In the genomic region with DNA sequence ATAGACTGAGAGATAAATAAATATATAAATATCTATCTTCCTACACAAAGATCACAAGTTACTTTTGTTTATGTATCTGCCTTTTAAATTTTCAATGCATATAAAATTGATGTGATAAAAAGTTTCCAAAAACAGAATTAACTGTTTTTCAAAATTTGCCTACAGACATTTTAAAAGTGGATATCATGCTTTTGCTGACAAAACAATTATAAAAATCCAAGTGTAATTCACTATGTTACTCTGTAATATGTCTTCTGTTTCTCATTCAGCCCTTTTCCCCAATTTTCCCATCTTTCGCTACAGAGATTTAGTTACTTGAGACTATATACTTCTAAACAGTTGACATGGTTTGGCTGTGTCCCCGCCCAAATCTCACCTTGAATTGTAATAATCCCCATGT, we compare ENCODE assay signal across 14 cellular contexts. TPM values are rescaled to one million over a fixed set of nuclear protein-coding genes. Genes with fewer than 3 reads are reported as not detected.
DNase-seq lines count a peak whose midpoint lies in the region; ATAC-seq lines count a peak whose summit lies in the region.
"Had no signal": no experiment of that assay in that cellular context is flagged by ENCODE, and none has a peak within 500 bp of the region (broad histone marks: within the 10 kb centered on the region; RNA-seq: fewer than 3 reads in every experiment).

No MANE protein-coding gene starts in this region.

- ATAC-seq in T-cell (replicated peaks in 1 of 4) = no peak
- ATAC-seq in naive thymus-derived CD4-positive, alpha-beta T cell = no peak
- ATAC-seq in stimulated activated memory B cell treated with anti-CD40 and anti-IgM and Interleukin-4, amounts not matched to agents 10 μg/mL and 1 μg/mL and 100 μg/mL, for 72 hours = no peak
- ATAC-seq in HG03039 (IDR thresholded peaks at IDR 0.05; ENCODE audit: unreplicated experiment) = no peak
- ATAC-seq: A549, GM23338 had no signal

- H3K9me3 Mint-ChIP-seq in activated naive CD4-positive, alpha-beta T cell treated with anti-CD3 and anti-CD28 coated beads, Interleukin-2, amount 50 U/mL, for 24 hours = peaks cover 4% of the 10 kb centered on the region
- H3K9me3 Mint-ChIP-seq in activated naive CD4-positive, alpha-beta T cell treated with anti-CD3 and anti-CD28 coated beads, Interleukin-2, amount 10 ng/mL, durations not matched to agents 7 days and 5 days = peaks cover 25% of the 10 kb centered on the region
- peaks cover 0 to 3% (median 0%) of the 10 kb centered on the region in 8 donors for H3K9me3 Mint-ChIP-seq in CD4-positive, alpha-beta memory T cell
- peaks cover 0 to 8% (median 0%) of the 10 kb centered on the region in 3 donors for H3K9me3 Mint-ChIP-seq in T-cell
- H3K9me3 Mint-ChIP-seq in naive thymus-derived CD4-positive, alpha-beta T cell = peaks cover 0 to 21% (median 3%) of the 10 kb centered on the region in 11 donors
- H3K9me3 Mint-ChIP-seq in stimulated activated memory B cell treated with anti-CD40 and anti-IgM and Interleukin-4, amounts not matched to agents 10 μg/mL and 1 μg/mL and 100 μg/mL, for 72 hours = peaks cover 8% of the 10 kb centered on the region

- no peaks in the 10 kb centered on the region for H3K27me3 Mint-ChIP-seq in activated naive CD4-positive, alpha-beta T cell treated with anti-CD3 and anti-CD28 coated beads, Interleukin-2, amount 50 U/mL, for 24 hours
- H3K27me3 Mint-ChIP-seq in activated naive CD4-positive, alpha-beta T cell treated with anti-CD3 and anti-CD28 coated beads, Interleukin-2, amount 10 ng/mL, durations not matched to agents 7 days and 5 days = no peaks in the 10 kb centered on the region
- H3K27me3 Mint-ChIP-seq in CD4-positive, alpha-beta memory T cell = no peaks in the 10 kb centered on the region
- H3K27me3 Mint-ChIP-seq in T-cell = no peaks in the 10 kb centered on the region
- H3K27me3 Mint-ChIP-seq in naive thymus-derived CD4-positive, alpha-beta T cell = no peaks in the 10 kb centered on the region
- no peaks in the 10 kb centered on the region for H3K27me3 Mint-ChIP-seq in stimulated activated memory B cell treated with anti-CD40 and anti-IgM and Interleukin-4, amounts not matched to agents 10 μg/mL and 1 μg/mL and 100 μg/mL, for 72 hours

- peak overlapping the region; percentile 56 for H3K27ac Mint-ChIP-seq in activated naive CD4-positive, alpha-beta T cell treated with anti-CD3 and anti-CD28 coated beads, Interleukin-2, amount 50 U/mL, for 24 hours
- H3K27ac Mint-ChIP-seq in activated naive CD4-positive, alpha-beta T cell treated with anti-CD3 and anti-CD28 coated beads, Interleukin-2, amount 10 ng/mL, durations not matched to agents 7 days and 5 days = no peak overlapping the region
- H3K27ac Mint-ChIP-seq in CD4-positive, alpha-beta memory T cell = peak overlapping the region; percentile 83 to 99 (median 97)
- peak overlapping the region; percentile 97 to 98 for H3K27ac Mint-ChIP-seq in T-cell
- peak overlapping the region in 6 of 9 donors; percentile 32 to 97 (median 95) for H3K27ac Mint-ChIP-seq in naive thymus-derived CD4-positive, alpha-beta T cell
- H3K27ac Mint-ChIP-seq in stimulated activated memory B cell treated with anti-CD40 and anti-IgM and Interleukin-4, amounts not matched to agents 10 μg/mL and 1 μg/mL and 100 μg/mL, for 72 hours = no peak overlapping the region
- H3K27ac Mint-ChIP-seq: GM23338 had no signal

- peaks cover 7% of the 10 kb centered on the region for H3K36me3 Mint-ChIP-seq in activated naive CD4-positive, alpha-beta T cell treated with anti-CD3 and anti-CD28 coated beads, Interleukin-2, amount 50 U/mL, for 24 hours
- H3K36me3 Mint-ChIP-seq in activated naive CD4-positive, alpha-beta T cell treated with anti-CD3 and anti-CD28 coated beads, Interleukin-2, amount 10 ng/mL, durations not matched to agents 7 days and 5 days = peaks cover 35% of the 10 kb centered on the region
- peaks cover 0 to 7% of the 10 kb centered on the region in 2 donors for H3K36me3 Mint-ChIP-seq in CD4-positive, alpha-beta memory T cell
- H3K36me3 Mint-ChIP-seq in T-cell = peaks cover 7% of the 10 kb centered on the region
- H3K36me3 Mint-ChIP-seq in naive thymus-derived CD4-positive, alpha-beta T cell = peaks cover 4 to 40% (median 21%) of the 10 kb centered on the region in 5 donors
- peaks cover 46% of the 10 kb centered on the region for H3K36me3 Mint-ChIP-seq in stimulated activated memory B cell treated with anti-CD40 and anti-IgM and Interleukin-4, amounts not matched to agents 10 μg/mL and 1 μg/mL and 100 μg/mL, for 72 hours

- no peaks in the 10 kb centered on the region for H3K27me3 ChIP-seq in CD4-positive, alpha-beta memory T cell (ENCODE audit: insufficient read depth, low read length)
- no peaks in the 10 kb centered on the region for H3K27me3 ChIP-seq in naive thymus-derived CD4-positive, alpha-beta T cell (ENCODE audit: control insufficient read depth in 2 of 2, insufficient read depth in 2 of 2, low read length in 2 of 2)

- no peaks in the 10 kb centered on the region for H3K36me3 ChIP-seq in CD4-positive, alpha-beta memory T cell (ENCODE audit: insufficient read depth, low read length)
- no peaks in the 10 kb centered on the region for H3K36me3 ChIP-seq in naive thymus-derived CD4-positive, alpha-beta T cell (ENCODE audit: control insufficient read depth in 2 of 3, insufficient read depth in 3 of 3, low read length in 3 of 3)

- CTCF ChIA-PET in activated naive CD4-positive, alpha-beta T cell treated with anti-CD3 and anti-CD28 coated beads, Interleukin-2, amount 10 ng/mL, durations not matched to agents 7 days and 5 days (lab: Charles Lee) = no interaction called here
- CTCF ChIA-PET in CD4-positive, alpha-beta memory T cell (lab: Charles Lee; ENCODE audit: partially characterized antibody) = no interaction called here
- CTCF ChIA-PET in T-cell (lab: Charles Lee) = no interaction called here
- CTCF ChIA-PET in naive thymus-derived CD4-positive, alpha-beta T cell (lab: Charles Lee) = no interaction called here

- intact Hi-C loops in CD4-positive, alpha-beta memory T cell (cut with micrococcal nuclease) = loop anchor here (2.0 kb wide), 1 partner anchor 21 kb away; no protein-coding TSS in a partner anchor
- intact Hi-C loops in naive thymus-derived CD4-positive, alpha-beta T cell (cut with micrococcal nuclease) = loop anchor here in 1 of 2 donors (2.0 to 10.0 kb wide), 2 partner anchors 191 to 833 kb away; a partner anchor contains a TSS

- H3K4me1 Mint-ChIP-seq in activated naive CD4-positive, alpha-beta T cell treated with anti-CD3 and anti-CD28 coated beads, Interleukin-2, amount 50 U/mL, for 24 hours = peaks cover 46% of the 10 kb centered on the region
- peaks cover 41% of the 10 kb centered on the region for H3K4me1 Mint-ChIP-seq in activated naive CD4-positive, alpha-beta T cell treated with anti-CD3 and anti-CD28 coated beads, Interleukin-2, amount 10 ng/mL, durations not matched to agents 7 days and 5 days
- peaks cover 31 to 44% (median 39%) of the 10 kb centered on the region in 4 donors for H3K4me1 Mint-ChIP-seq in CD4-positive, alpha-beta memory T cell
- peaks cover 38 to 46% (median 41%) of the 10 kb centered on the region in 3 donors for H3K4me1 Mint-ChIP-seq in T-cell
- H3K4me1 Mint-ChIP-seq in naive thymus-derived CD4-positive, alpha-beta T cell = peaks cover 29 to 51% (median 42%) of the 10 kb centered on the region in 7 donors
- H3K4me1 Mint-ChIP-seq in stimulated activated memory B cell treated with anti-CD40 and anti-IgM and Interleukin-4, amounts not matched to agents 10 μg/mL and 1 μg/mL and 100 μg/mL, for 72 hours = peaks cover 45% of the 10 kb centered on the region

- H3K4me1 ChIP-seq in CD4-positive, alpha-beta memory T cell (ENCODE audit: insufficient read depth, low read length) = peaks cover 40% of the 10 kb centered on the region
- peaks cover 21 to 25% of the 10 kb centered on the region in 2 donors for H3K4me1 ChIP-seq in naive thymus-derived CD4-positive, alpha-beta T cell (ENCODE audit: control insufficient read depth in 2 of 2, insufficient read depth in 2 of 2, low read length in 2 of 2)
- H3K4me1 ChIP-seq: A549 had no signal

- H3K4me3 ChIP-seq in CD4-positive, alpha-beta memory T cell (ENCODE audit: low read length in 2 of 2) = no peak overlapping the region
- H3K4me3 ChIP-seq in naive thymus-derived CD4-positive, alpha-beta T cell (ENCODE audit: low read length) = no peak overlapping the region
- H3K4me3 ChIP-seq: A549, GM23338 had no signal

- DNase-seq in activated naive CD4-positive, alpha-beta T cell treated with anti-CD3 and anti-CD28 coated beads, Interleukin-2, amount 10 ng/mL, durations not matched to agents 7 days and 5 days = no peak
- no peak for DNase-seq in CD4-positive, alpha-beta memory T cell
- DNase-seq in T-cell = no peak
- DNase-seq in naive thymus-derived CD4-positive, alpha-beta T cell = no peak
- DNase-seq: COR-L47, DMS153, DMS79 treated with DMSO at 0.1 percent for 48 hours, EL, H7 had no signal

- peak overlapping the region; percentile 54 for H3K27ac ChIP-seq in CD4-positive, alpha-beta memory T cell (ENCODE audit: low read depth, low read length)
- no peak overlapping the region for H3K27ac ChIP-seq in naive thymus-derived CD4-positive, alpha-beta T cell (ENCODE audit: low read depth, low read length)
- H3K27ac ChIP-seq: A549 had no signal

- no peak overlapping the region for H3K4me3 Mint-ChIP-seq in activated naive CD4-positive, alpha-beta T cell treated with anti-CD3 and anti-CD28 coated beads, Interleukin-2, amount 50 U/mL, for 24 hours
- H3K4me3 Mint-ChIP-seq in activated naive CD4-positive, alpha-beta T cell treated with anti-CD3 and anti-CD28 coated beads, Interleukin-2, amount 10 ng/mL, durations not matched to agents 7 days and 5 days = no peak overlapping the region
- H3K4me3 Mint-ChIP-seq in CD4-positive, alpha-beta memory T cell = peak overlapping the region in 1 of 8 donors; percentile 23
- no peak overlapping the region for H3K4me3 Mint-ChIP-seq in T-cell
- peak overlapping the region in 1 of 10 donors; percentile 73 for H3K4me3 Mint-ChIP-seq in naive thymus-derived CD4-positive, alpha-beta T cell
- no peak overlapping the region for H3K4me3 Mint-ChIP-seq in stimulated activated memory B cell treated with anti-CD40 and anti-IgM and Interleukin-4, amounts not matched to agents 10 μg/mL and 1 μg/mL and 100 μg/mL, for 72 hours
- H3K4me3 Mint-ChIP-seq: GM23338 had no signal

- H3K9me3 ChIP-seq in CD4-positive, alpha-beta memory T cell (ENCODE audit: control insufficient read depth in 1 of 2, low read length in 2 of 2) = no peaks in the 10 kb centered on the region
- H3K9me3 ChIP-seq in naive thymus-derived CD4-positive, alpha-beta T cell (ENCODE audit: control insufficient read depth in 2 of 3, low read length in 3 of 3) = no peaks in the 10 kb centered on the region
- H3K9me3 ChIP-seq: A549 had no signal

- POLR2A ChIA-PET in CD4-positive, alpha-beta memory T cell (lab: Charles Lee; ENCODE audit: partially characterized antibody) = interaction anchor here (0.6 kb wide), 1 partner anchor 36 kb away, joined by 3 read pairs; no protein-coding TSS in a partner anchor
- POLR2A ChIA-PET in T-cell (lab: Charles Lee) = no interaction called here
- POLR2A ChIA-PET in naive thymus-derived CD4-positive, alpha-beta T cell (lab: Charles Lee) = no interaction called here

RNA-seq across cellular contexts. Expression of a gene that starts 37.7 kb away (rescaled TPM):
- 10 to 100 TPM in 1 of 2 experiments, 1 to 10 TPM in 1; 9.1 to 12.2 TPM for total RNA-seq in CD4-positive, alpha-beta memory T cell
- 1 to 10 TPM; 5.2 to 7.4 TPM for polyA plus RNA-seq in CD4-positive, alpha-beta memory T cell
- total RNA-seq in T-cell = 10 to 100 TPM in 3 of 5 donors, 1 to 10 TPM in 2; 8.1 to 19.1 (median 10.9) TPM
- total RNA-seq in naive thymus-derived CD4-positive, alpha-beta T cell = 10 to 100 TPM in 3 of 5 experiments, 1 to 10 TPM in 2; 5.7 to 22.5 (median 12.1) TPM
- 1 to 10 TPM; 6.7 to 8.0 TPM for polyA plus RNA-seq in naive thymus-derived CD4-positive, alpha-beta T cell

Comparison
In these comparisons a context has a peak if more than half of its experiments do, and no peak if none do; other contexts are left out.
1. H3K27ac Mint-ChIP-seq: peak in activated naive CD4-positive, alpha-beta T cell treated with anti-CD3 and anti-CD28 coated beads, Interleukin-2, amount 50 U/mL, for 24 hours (single experiment), CD4-positive, alpha-beta memory T cell (7 of 7), T-cell (2 of 2) and naive thymus-derived CD4-positive, alpha-beta T cell (6 of 9); none in activated naive CD4-positive, alpha-beta T cell treated with anti-CD3 and anti-CD28 coated beads, Interleukin-2, amount 10 ng/mL, durations not matched to agents 7 days and 5 days (single experiment) and stimulated activated memory B cell treated with anti-CD40 and anti-IgM and Interleukin-4, amounts not matched to agents 10 μg/mL and 1 μg/mL and 100 μg/mL, for 72 hours (single experiment).